ENCODE assay signal across 8 cellular contexts in the genomic region with DNA sequence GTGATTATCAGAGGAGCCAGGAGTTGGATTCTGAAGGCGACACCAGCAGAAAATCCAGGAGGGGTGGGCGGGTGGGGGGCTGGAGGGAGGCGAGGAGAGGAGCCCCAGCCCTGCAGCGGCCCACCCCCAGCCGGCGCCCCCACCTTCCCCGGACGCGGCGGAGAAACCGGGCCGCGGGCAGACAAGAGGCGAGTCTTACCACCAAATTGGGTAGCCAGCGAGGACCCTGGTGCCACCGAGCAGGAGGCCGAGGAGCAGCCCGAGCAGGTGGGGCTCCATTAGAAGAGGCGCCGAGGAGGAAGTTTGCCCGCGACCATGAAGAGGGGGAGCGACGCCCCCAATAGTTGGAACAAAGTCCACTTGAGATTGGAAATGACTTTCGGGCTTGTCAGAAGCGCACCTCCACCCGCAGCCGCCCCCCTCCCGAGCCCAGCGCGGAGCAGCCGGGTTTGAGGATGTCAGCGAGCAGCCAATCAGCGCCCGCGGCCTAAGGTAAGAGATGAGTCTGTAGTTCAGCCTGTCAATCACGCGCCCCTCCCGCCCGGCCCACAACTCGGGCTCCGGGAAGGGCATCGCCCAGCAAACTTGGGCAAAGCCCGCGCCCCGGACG. TPM values are rescaled to one million over a fixed set of nuclear protein-coding genes. Genes with fewer than 3 reads are reported as not detected.
A peak's percentile ranks its signal among the peaks of the same experiment; 100 is the strongest.
DNase-seq lines count a peak whose midpoint lies in the region; ATAC-seq and TF ChIP-seq lines count a peak whose summit lies in the region.

A gene with protein sequence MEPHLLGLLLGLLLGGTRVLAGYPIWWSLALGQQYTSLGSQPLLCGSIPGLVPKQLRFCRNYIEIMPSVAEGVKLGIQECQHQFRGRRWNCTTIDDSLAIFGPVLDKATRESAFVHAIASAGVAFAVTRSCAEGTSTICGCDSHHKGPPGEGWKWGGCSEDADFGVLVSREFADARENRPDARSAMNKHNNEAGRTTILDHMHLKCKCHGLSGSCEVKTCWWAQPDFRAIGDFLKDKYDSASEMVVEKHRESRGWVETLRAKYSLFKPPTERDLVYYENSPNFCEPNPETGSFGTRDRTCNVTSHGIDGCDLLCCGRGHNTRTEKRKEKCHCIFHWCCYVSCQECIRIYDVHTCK (minus strand): TSS at position 374 of the 610 bp plus-strand sequence. CDS start 95 bp downstream, at position 279.

- H3K4me1 ChIP-seq in fibroblast of lung (ENCODE audit: control insufficient read depth, extremely low read depth, insufficient read depth, low read length) (no peaks in the 10 kb centered on the region), sigmoid colon (peaks cover 0 to 24% (median 23%) of the 10 kb centered on the region in 4 donors)

- no peaks in the 10 kb centered on the region for H3K9me3 ChIP-seq in fibroblast of lung (ENCODE audit: control insufficient read depth, insufficient read depth, low read depth, low read length)
- H3K9me3 ChIP-seq in sigmoid colon: no peaks in the 10 kb centered on the region
- H3K9me3 ChIP-seq in WERI-Rb-1 (ENCODE audit: severe bottlenecking): no peaks in the 10 kb centered on the region

- H3K4me2 ChIP-seq in fibroblast of lung (ENCODE audit: extremely low read depth, insufficient read depth, low read length): peak within 1 kb of the TSS; percentile 35

- WGBS in sigmoid colon, 2 donors: 1 to 3% methylated on average over 47 of the region's 47 CpGs

- intact Hi-C loops in sigmoid colon (cut with DNase I): loop anchor here (10.0 kb wide), 1 partner anchor 74 kb away; no protein-coding TSS in a partner anchor

- no peaks in the 10 kb centered on the region for H3K79me2 ChIP-seq in fibroblast of lung (ENCODE audit: control insufficient read depth, insufficient read depth, low read length)

- no peak within 1 kb of the TSS for H2AFZ ChIP-seq in fibroblast of lung (ENCODE audit: low read length)

- TF ChIP-seq POLR2A in NB4 (IDR thresholded peaks at IDR 0.05; ENCODE audit: extremely low read depth, insufficient read length): no peak
- TF ChIP-seq POLR2A in sigmoid colon (IDR thresholded peaks at IDR 0.05): no peak

- H3K27me3 ChIP-seq in fibroblast of lung (ENCODE audit: control insufficient read depth, insufficient read depth, low read length) (peaks cover 75% of the 10 kb centered on the region), sigmoid colon (peaks cover 58 to 90% (median 67%) of the 10 kb centered on the region in 3 donors), WERI-Rb-1 (ENCODE audit: insufficient read depth, low read depth, severe bottlenecking) (no peaks in the 10 kb centered on the region)

- no peak within 1 kb of the TSS for H3K27ac ChIP-seq in fibroblast of lung (ENCODE audit: insufficient read depth, low read length)
- no peak within 1 kb of the TSS for H3K27ac ChIP-seq in sigmoid colon
- no peak within 1 kb of the TSS for H3K27ac ChIP-seq in WERI-Rb-1

- no peak for ATAC-seq in GM18873 (IDR thresholded peaks at IDR 0.05; ENCODE audit: low FRiP score, unreplicated experiment)

- no peak for TF ChIP-seq EP300 in sigmoid colon (IDR thresholded peaks at IDR 0.05)

- H3K4me3 ChIP-seq in NB4 (ENCODE audit: low read depth, low read length) (no peak within 1 kb of the TSS), fibroblast of lung (replicated peaks in 1 of 4; ENCODE audit: control extremely low read depth in 1 of 4, insufficient read depth in 1 of 4, low read depth in 3 of 4, low read length in 4 of 4) (peak within 1 kb of the TSS in 2 of 4 experiments; percentile 7 to 8), sigmoid colon (peak within 1 kb of the TSS in 3 of 4 donors; percentile 22 to 40 (median 37)), WERI-Rb-1 (ENCODE audit: low read depth, low read length) (no peak within 1 kb of the TSS)

- H3K36me3 ChIP-seq in fibroblast of lung (ENCODE audit: control insufficient read depth, insufficient read depth, low read length) (no peaks in the 10 kb centered on the region), sigmoid colon (no peaks in the 10 kb centered on the region), WERI-Rb-1 (no peaks in the 10 kb centered on the region)

- no peaks in the 10 kb centered on the region for H4K20me1 ChIP-seq in fibroblast of lung (ENCODE audit: control insufficient read depth, extremely low read depth, insufficient read depth, low read length)

- TF ChIP-seq CTCF in NB4 (IDR thresholded peaks at IDR 0.05; ENCODE audit: low read depth, low read length): no peak
- TF ChIP-seq CTCF in fibroblast of lung (conservative IDR thresholded peaks at IDR 0.05 in 1 of 2, IDR thresholded peaks at IDR 0.05 in 1 of 2; ENCODE audit: low read depth in 1 of 2, low read length in 2 of 2): no peak
- TF ChIP-seq CTCF in sigmoid colon (IDR thresholded peaks at IDR 0.05): no peak
- no peak for TF ChIP-seq CTCF in WERI-Rb-1 (IDR thresholded peaks at IDR 0.05; ENCODE audit: low read depth, low read length)

- H3K9ac ChIP-seq in fibroblast of lung (ENCODE audit: insufficient read depth, low read length): no peak within 1 kb of the TSS

- DNase-seq in Ammon's horn (ENCODE audit: low spot score) (peak; percentile 33), NB4 (ENCODE audit: low read depth) (peak; percentile 54), fibroblast of lung (ENCODE audit: low read depth in 2 of 2) (no peak), sigmoid colon (no peak), SKM-1 treated with dmso at 0.1 percent for 144 hours (lab: John Stamatoyannopoulos, UW; ENCODE audit: unreplicated experiment) (no peak), WERI-Rb-1 (no peak)
- peak; percentile 82 for DNase-seq in activated CD8-positive, alpha-beta memory T cell treated with anti-CD3 and anti-CD28 coated beads for 24 hours

RNA-seq across cellular contexts. Expression of the gene that starts here (rescaled TPM):
- 0.77 and 1.3 TPM in 2 replicates for total RNA-seq in fibroblast of lung
- polyA plus RNA-seq in fibroblast of lung: 0.94 and 1.5 TPM in 2 replicates
- polyA plus RNA-seq in fibroblast of lung (2012): 0.51 and 0.83 TPM in 2 replicates
- 0.59 TPM in 1 of 2 replicates, not detected in the other for polyA minus RNA-seq in fibroblast of lung (ENCODE audit: low replicate concordance)
- under 1 TPM in 3 of 4 donors, not detected in 1; 0.49 to 0.71 (median 0.54) TPM for total RNA-seq in sigmoid colon
- under 1 TPM; under 0.01 to 0.57 (median 0.23) TPM for polyA plus RNA-seq in sigmoid colon

Comparison
In these comparisons a context has a peak if more than half of its experiments do, and no peak if none do; other contexts are left out.
1. DNase-seq: peak in Ammon's horn (single experiment), NB4 (single experiment) and activated CD8-positive, alpha-beta memory T cell treated with anti-CD3 and anti-CD28 coated beads for 24 hours (single experiment); none in fibroblast of lung (0 of 2), sigmoid colon (single experiment), SKM-1 treated with dmso at 0.1 percent for 144 hours (single experiment) and WERI-Rb-1 (single experiment).
2. H3K4me3 ChIP-seq: peak in sigmoid colon (3 of 4); none in NB4 (single experiment) and WERI-Rb-1 (single experiment).